Comparison of ENCODE assay signal across 23 cellular contexts in the genomic region with DNA sequence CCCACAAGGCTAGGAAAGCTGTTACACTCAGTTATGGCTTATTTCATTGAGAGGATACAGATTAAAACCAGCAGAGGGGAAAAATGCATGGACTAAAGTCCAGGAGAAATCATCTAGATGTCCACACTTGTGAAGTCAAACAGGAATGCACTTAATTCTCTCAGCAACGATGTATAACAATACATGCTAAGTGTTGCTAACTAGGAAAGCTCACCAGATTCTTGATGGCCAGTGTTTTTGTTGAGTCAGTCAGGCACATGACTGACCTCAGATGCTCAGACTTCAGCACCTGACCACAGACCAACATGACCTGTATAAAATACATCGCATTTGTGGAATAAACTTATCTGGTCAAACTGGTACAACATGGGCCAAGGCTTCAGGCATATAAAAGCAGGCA.
"Had no signal": no experiment of that assay in that cellular context is flagged by ENCODE, and none has a peak within 500 bp of the region (broad histone marks: within the 10 kb centered on the region; RNA-seq: fewer than 3 reads in every experiment).

No MANE protein-coding gene starts in this region.

- H3K27me3 ChIP-seq: colonic mucosa, heart left ventricle, left lung, spleen, testis, tibial nerve, upper lobe of right lung, vagina had no signal

- H3K4me1 ChIP-seq: colonic mucosa, left lung, lower lobe of right lung, parathyroid adenoma, prostate gland, spleen, testis, tibial nerve, upper lobe of right lung, vagina had no signal

- H3K4me3 ChIP-seq: colonic mucosa, heart left ventricle, left lung, lower lobe of right lung, prostate gland, spleen, testis, tibial nerve, upper lobe of right lung, vagina had no signal

- H3K9me3 ChIP-seq: colonic mucosa, lower lobe of right lung, prostate gland, testis, tibial nerve, vagina had no signal

- H3K79me2 ChIP-seq: parathyroid adenoma had no signal

- DNase-seq: colonic mucosa; effector CD4-positive, alpha-beta T cell; endodermal cell; foreskin melanocyte; heart left ventricle; hippocampal formation; islet precursor cell; left lung; lower lobe of right lung; midbrain; retina; spleen; stimulated activated CD4-positive, alpha-beta T cell treated with anti-CD3 and anti-CD28 coated beads, Interleukin-15, amount 100 ng/mL, for 24 hours; stimulated activated CD4-positive, alpha-beta T cell treated with anti-CD3 and anti-CD28 coated beads, Interleukin-1b, Interleukin-23, amount 100 ng/mL, for 48 hours; stimulated activated CD4-positive, alpha-beta T cell treated with anti-CD3 and anti-CD28 coated beads, Interleukin-4, amount 100 ng/mL, for 24 hours; stimulated activated naive CD8-positive, alpha-beta T cell treated with anti-CD3 and anti-CD28 coated beads, Interleukin-15, amount 100 ng/mL, for 72 hours; testis; upper lobe of right lung had no signal

- H3K9ac ChIP-seq: parathyroid adenoma had no signal

- FAIRE-seq: endothelial cell of umbilical vein had no signal

- H3K36me3 ChIP-seq: colonic mucosa, heart left ventricle, left lung, lower lobe of right lung, prostate gland, spleen, tibial nerve, upper lobe of right lung, vagina had no signal

- H2AFZ ChIP-seq: parathyroid adenoma had no signal

- H3K27ac ChIP-seq: colonic mucosa, heart left ventricle, left lung, lower lobe of right lung, parathyroid adenoma, prostate gland, spleen, testis, tibial nerve, upper lobe of right lung, vagina had no signal
